1 cellular context compared by ENCODE assay signal in the genomic region with DNA sequence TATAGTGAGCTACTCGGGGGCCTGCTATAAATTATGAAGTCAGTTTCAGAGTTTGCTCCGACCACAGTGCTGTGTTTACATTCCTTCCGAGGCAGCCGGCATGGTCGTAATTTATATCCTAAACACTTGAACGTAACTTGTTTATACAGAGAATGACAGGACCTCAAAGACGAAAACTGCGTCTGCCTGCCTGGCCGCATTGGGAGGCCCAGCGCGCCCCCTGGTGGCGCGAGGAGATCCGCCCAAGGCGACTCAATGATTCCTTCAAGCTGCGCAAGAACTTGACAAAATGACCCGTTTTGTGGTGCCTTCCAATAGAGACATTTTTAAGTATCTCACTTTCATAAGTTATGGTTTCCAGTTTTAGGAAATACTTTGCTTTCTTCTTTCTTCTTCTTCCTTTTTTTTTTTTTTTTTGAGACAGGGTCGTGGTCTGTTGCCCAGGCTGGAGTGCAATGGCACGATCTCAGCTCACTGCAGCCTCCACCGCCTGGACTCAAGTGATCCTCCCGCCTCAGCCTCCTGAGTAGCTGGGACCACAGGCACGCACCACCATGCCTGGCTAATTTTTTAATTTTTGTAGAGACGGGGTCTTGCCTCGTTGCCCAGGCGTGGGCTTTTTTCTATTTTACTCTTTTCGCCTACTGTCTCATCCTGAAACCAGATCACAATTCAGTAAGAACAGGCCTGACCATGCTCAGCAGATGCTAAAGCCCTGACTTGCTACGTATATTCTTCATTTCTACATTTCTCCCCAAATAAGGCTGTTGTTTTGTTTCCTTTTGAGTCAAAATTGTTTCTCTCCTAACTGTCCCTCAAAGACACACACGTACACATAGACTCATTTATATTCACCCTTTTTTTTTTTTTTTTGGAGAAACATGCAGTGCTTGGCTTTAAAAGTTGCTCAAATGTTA.
A peak's percentile ranks its signal among the peaks of the same experiment; 100 is the strongest.
TF ChIP-seq lines count a peak whose summit lies in the region.

No MANE protein-coding gene starts in this region.

TF ChIP-seq in GM12878, 131 proteins besides CTCF, POLR2A, EP300 and RAD21 (continued from another document):
- TF ChIP-seq, protein P1, sequence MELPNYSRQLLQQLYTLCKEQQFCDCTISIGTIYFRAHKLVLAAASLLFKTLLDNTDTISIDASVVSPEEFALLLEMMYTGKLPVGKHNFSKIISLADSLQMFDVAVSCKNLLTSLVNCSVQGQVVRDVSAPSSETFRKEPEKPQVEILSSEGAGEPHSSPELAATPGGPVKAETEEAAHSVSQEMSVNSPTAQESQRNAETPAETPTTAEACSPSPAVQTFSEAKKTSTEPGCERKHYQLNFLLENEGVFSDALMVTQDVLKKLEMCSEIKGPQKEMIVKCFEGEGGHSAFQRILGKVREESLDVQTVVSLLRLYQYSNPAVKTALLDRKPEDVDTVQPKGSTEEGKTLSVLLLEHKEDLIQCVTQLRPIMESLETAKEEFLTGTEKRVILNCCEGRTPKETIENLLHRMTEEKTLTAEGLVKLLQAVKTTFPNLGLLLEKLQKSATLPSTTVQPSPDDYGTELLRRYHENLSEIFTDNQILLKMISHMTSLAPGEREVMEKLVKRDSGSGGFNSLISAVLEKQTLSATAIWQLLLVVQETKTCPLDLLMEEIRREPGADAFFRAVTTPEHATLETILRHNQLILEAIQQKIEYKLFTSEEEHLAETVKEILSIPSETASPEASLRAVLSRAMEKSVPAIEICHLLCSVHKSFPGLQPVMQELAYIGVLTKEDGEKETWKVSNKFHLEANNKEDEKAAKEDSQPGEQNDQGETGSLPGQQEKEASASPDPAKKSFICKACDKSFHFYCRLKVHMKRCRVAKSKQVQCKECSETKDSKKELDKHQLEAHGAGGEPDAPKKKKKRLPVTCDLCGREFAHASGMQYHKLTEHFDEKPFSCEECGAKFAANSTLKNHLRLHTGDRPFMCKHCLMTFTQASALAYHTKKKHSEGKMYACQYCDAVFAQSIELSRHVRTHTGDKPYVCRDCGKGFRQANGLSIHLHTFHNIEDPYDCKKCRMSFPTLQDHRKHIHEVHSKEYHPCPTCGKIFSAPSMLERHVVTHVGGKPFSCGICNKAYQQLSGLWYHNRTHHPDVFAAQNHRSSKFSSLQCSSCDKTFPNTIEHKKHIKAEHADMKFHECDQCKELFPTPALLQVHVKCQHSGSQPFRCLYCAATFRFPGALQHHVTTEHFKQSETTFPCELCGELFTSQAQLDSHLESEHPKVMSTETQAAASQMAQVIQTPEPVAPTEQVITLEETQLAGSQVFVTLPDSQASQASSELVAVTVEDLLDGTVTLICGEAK (IDR thresholded peaks at IDR 0.05; ENCODE audit: borderline replicate concordance): no peak
- TF ChIP-seq TCF7 (IDR thresholded peaks at IDR 0.05; ENCODE audit: borderline replicate concordance) (peak; percentile 55), EGR1 (IDR thresholded peaks at IDR 0.05; ENCODE audit: borderline replicate concordance in 1 of 2, low read depth in 2 of 2, low read length in 2 of 2) (peak in 1 of 2 experiments; percentile 26; a peak in 1 of 3 replicates), CBX5 (IDR thresholded peaks at IDR 0.05; ENCODE audit: low read depth) (0 out of 2 replicates have a peak, but pooled peaks have one; percentile 51), TARDBP (IDR thresholded peaks at IDR 0.05; ENCODE audit: borderline replicate concordance) (no peak), SMARCA5 (IDR thresholded peaks at IDR 0.05) (peak; percentile 67; the same call in 1 of the 2 replicates), BRCA1 (IDR thresholded peaks at IDR 0.05; ENCODE audit: low read depth, low read length) (no peak), NFYA (IDR thresholded peaks at IDR 0.05; ENCODE audit: borderline replicate concordance, low read depth, low read length) (no peak), SMC3 (IDR thresholded peaks at IDR 0.05; ENCODE audit: borderline replicate concordance, low read length) (peak; percentile 72; the same call in 1 of the 2 replicates), MYB (IDR thresholded peaks at IDR 0.05; ENCODE audit: borderline replicate concordance, low read depth, low read length) (no peak), CREB1 (IDR thresholded peaks at IDR 0.05; ENCODE audit: low read depth) (peak; percentile 30; the same call in 1 of the 2 replicates), MTA2 (IDR thresholded peaks at IDR 0.05; ENCODE audit: low read depth) (peak; percentile 65), ZNF207 (IDR thresholded peaks at IDR 0.05; ENCODE audit: borderline replicate concordance) (no peak), BHLHE40 (IDR thresholded peaks at IDR 0.05; ENCODE audit: borderline replicate concordance in 1 of 2, low read depth in 2 of 2, low read length in 1 of 2) (peak in 1 of 2 experiments; percentile 50; a peak in 1 of 4 replicates), MYC (IDR thresholded peaks at IDR 0.05; ENCODE audit: insufficient read depth, insufficient read length, insufficient replicate concordance, low read length, severe bottlenecking) (no peak), FOXK2 (IDR thresholded peaks at IDR 0.05) (no peak), CHD1 (IDR thresholded peaks at IDR 0.05; ENCODE audit: low read depth, low read length) (no peak), ZNF384 (IDR thresholded peaks at IDR 0.05; ENCODE audit: borderline replicate concordance, low read depth, low read length) (peak; percentile 78), NBN (IDR thresholded peaks at IDR 0.05) (peak; percentile 94), ETV6 (conservative IDR thresholded peaks at IDR 0.05 in 1 of 2, IDR thresholded peaks at IDR 0.05 in 1 of 2; ENCODE audit: borderline replicate concordance in 1 of 2, low read depth in 1 of 2) (no peak)
- TF ChIP-seq, protein P2, sequence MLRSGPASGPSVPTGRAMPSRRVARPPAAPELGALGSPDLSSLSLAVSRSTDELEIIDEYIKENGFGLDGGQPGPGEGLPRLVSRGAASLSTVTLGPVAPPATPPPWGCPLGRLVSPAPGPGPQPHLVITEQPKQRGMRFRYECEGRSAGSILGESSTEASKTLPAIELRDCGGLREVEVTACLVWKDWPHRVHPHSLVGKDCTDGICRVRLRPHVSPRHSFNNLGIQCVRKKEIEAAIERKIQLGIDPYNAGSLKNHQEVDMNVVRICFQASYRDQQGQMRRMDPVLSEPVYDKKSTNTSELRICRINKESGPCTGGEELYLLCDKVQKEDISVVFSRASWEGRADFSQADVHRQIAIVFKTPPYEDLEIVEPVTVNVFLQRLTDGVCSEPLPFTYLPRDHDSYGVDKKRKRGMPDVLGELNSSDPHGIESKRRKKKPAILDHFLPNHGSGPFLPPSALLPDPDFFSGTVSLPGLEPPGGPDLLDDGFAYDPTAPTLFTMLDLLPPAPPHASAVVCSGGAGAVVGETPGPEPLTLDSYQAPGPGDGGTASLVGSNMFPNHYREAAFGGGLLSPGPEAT (IDR thresholded peaks at IDR 0.05; ENCODE audit: low read depth): peak; percentile 85
- TF ChIP-seq, protein P3, sequence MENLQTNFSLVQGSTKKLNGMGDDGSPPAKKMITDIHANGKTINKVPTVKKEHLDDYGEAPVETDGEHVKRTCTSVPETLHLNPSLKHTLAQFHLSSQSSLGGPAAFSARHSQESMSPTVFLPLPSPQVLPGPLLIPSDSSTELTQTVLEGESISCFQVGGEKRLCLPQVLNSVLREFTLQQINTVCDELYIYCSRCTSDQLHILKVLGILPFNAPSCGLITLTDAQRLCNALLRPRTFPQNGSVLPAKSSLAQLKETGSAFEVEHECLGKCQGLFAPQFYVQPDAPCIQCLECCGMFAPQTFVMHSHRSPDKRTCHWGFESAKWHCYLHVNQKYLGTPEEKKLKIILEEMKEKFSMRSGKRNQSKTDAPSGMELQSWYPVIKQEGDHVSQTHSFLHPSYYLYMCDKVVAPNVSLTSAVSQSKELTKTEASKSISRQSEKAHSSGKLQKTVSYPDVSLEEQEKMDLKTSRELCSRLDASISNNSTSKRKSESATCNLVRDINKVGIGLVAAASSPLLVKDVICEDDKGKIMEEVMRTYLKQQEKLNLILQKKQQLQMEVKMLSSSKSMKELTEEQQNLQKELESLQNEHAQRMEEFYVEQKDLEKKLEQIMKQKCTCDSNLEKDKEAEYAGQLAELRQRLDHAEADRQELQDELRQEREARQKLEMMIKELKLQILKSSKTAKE (IDR thresholded peaks at IDR 0.05; ENCODE audit: low read depth, poor library complexity, severe bottlenecking): peak; percentile 49
- TF ChIP-seq, protein P4, sequence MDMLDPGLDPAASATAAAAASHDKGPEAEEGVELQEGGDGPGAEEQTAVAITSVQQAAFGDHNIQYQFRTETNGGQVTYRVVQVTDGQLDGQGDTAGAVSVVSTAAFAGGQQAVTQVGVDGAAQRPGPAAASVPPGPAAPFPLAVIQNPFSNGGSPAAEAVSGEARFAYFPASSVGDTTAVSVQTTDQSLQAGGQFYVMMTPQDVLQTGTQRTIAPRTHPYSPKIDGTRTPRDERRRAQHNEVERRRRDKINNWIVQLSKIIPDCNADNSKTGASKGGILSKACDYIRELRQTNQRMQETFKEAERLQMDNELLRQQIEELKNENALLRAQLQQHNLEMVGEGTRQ (IDR thresholded peaks at IDR 0.05; ENCODE audit: borderline replicate concordance, low read depth, low read length): no peak
- TF ChIP-seq, protein P5, sequence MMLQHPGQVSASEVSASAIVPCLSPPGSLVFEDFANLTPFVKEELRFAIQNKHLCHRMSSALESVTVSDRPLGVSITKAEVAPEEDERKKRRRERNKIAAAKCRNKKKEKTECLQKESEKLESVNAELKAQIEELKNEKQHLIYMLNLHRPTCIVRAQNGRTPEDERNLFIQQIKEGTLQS (IDR thresholded peaks at IDR 0.05; ENCODE audit: borderline replicate concordance, extremely low read depth, low read depth, low read length): no peak
